ENCODE assay signal across 8 cellular contexts in genomic region chr9:130240410-130241197, GRCh38. TPM values are rescaled to one million over a fixed set of nuclear protein-coding genes. Genes with fewer than 3 reads are reported as not detected.
DNase-seq lines count a peak whose midpoint lies in the region; ATAC-seq, FAIRE-seq and TF ChIP-seq lines count a peak whose summit lies in the region.

No MANE protein-coding gene starts in this region.

- H4K20me1 ChIP-seq in PC-9 (ENCODE audit: insufficient read depth), result no peaks in the 10 kb centered on the region
- 0 out of 2 replicates have a peak, but pooled peaks cover 3% of the 10 kb centered on the region for H4K20me1 ChIP-seq in K562 (replicated peaks; ENCODE audit: control insufficient read depth, insufficient read depth, low read length)

- no peak overlapping the region for H3K4me3 ChIP-seq in PC-9
- H3K4me3 ChIP-seq in K562, result no peak overlapping the region

- in situ Hi-C loops in K562 (cut with MboI), result no loop called here

- no peak for TF ChIP-seq CTCF in PC-9 (conservative IDR thresholded peaks at IDR 0.05)
- TF ChIP-seq CTCF in K562 (IDR thresholded peaks at IDR 0.05 in 2 of 3, conservative IDR thresholded peaks at IDR 0.05 in 1 of 3; ENCODE audit: insufficient read depth in 2 of 3, low read depth in 1 of 3, low read length in 3 of 3), result no peak

- no peaks in the 10 kb centered on the region for H3K9me2 ChIP-seq in PC-9 (ENCODE audit: insufficient read depth)

- POLR2A ChIA-PET in PC-9 (lab: Charles Lee; ENCODE audit: unreplicated experiment) (interaction anchor here (0.6 to 0.7 kb wide), 2 partner anchors 7 to 187 kb away, joined by 6 to 18 read pairs; no protein-coding TSS in a partner anchor), K562 (lab: Yijun Ruan, JAX) (interaction anchor here (0.5 to 0.9 kb wide), 3 partner anchors 11 to 62 kb away, joined by 4 read pairs; no protein-coding TSS in a partner anchor)

- TF ChIP-seq POLR2A in K562 (conservative IDR thresholded peaks at IDR 0.05), result no peak

- H3K27me3 ChIP-seq in PC-9 (ENCODE audit: insufficient read depth, low read depth) (no peaks in the 10 kb centered on the region), K562 (ENCODE audit: control insufficient read depth in 2 of 2, insufficient read depth in 2 of 2, low read length in 2 of 2) (no peaks in the 10 kb centered on the region)

- ATAC-seq in activated T-cell treated with anti-CD3 and anti-CD28 coated beads, Interleukin-2, amount 50 U/mL, for 4 hours, result peak; percentile 27 to 33
- ATAC-seq in K562, result peak; percentile 91

- H3K27ac ChIP-seq in PC-9 (no peak overlapping the region), K562 (ENCODE audit: extremely low read depth, low read depth, low read length) (no peak overlapping the region)

- BruUV-seq in PC-9 (replicated peaks; lab: Mats Ljungman, UMichigan), result no TSS peak
- no TSS peak for BruUV-seq in K562 (replicated peaks; lab: Mats Ljungman, UMichigan)

- intact Hi-C loops in PC-9 (cut with micrococcal nuclease; ENCODE audit: unreplicated experiment) (loop anchor here (1.0 to 5.0 kb wide), 4 partner anchors 108 to 441 kb away; no protein-coding TSS in a partner anchor), K562 (cut with micrococcal nuclease) (loop anchor here (10.0 kb wide), 1 partner anchor 104 kb away; no protein-coding TSS in a partner anchor)

- no peaks in the 10 kb centered on the region for H3K36me3 Mint-ChIP-seq in activated T-cell treated with anti-CD3 and anti-CD28 coated beads, Interleukin-2, amount 50 U/mL, for 4 hours (ENCODE audit: insufficient read depth)

- CTCF ChIA-PET in PC-9 (lab: Charles Lee), result interaction anchor here (0.9 to 1.5 kb wide), 4 partner anchors 14 to 442 kb away, joined by 3 to 4 read pairs (median 4); no protein-coding TSS in a partner anchor
- CTCF ChIA-PET in K562 (lab: Yijun Ruan, JAX; ENCODE audit: low intra/inter-chr PET ratio), result interaction anchor here (0.6 to 1.0 kb wide), 2 partner anchors 134 to 156 kb away, joined by 3 read pairs; no protein-coding TSS in a partner anchor

- H3K27me3 Mint-ChIP-seq in activated T-cell treated with anti-CD3 and anti-CD28 coated beads, Interleukin-2, amount 50 U/mL, for 4 hours (ENCODE audit: low read depth), result no peaks in the 10 kb centered on the region

- peaks cover 29% of the 10 kb centered on the region for H3K4me1 Mint-ChIP-seq in activated T-cell treated with anti-CD3 and anti-CD28 coated beads, Interleukin-2, amount 50 U/mL, for 4 hours (ENCODE audit: low read depth)

- peaks cover 5% of the 10 kb centered on the region; the same call in 1 of the 2 replicates for H3F3A ChIP-seq in PC-9 (ENCODE audit: insufficient read depth, low read depth)

- no peak for DNase-seq in activated T-cell treated with anti-CD3 and anti-CD28 coated beads, Interleukin-2, amount 50 U/mL, for 4 hours
- DNase-seq in activated T-cell treated with anti-CD3 and anti-CD28 coated beads, Interleukin-2, amount 50 U/mL, for 1 hour, result no peak
- DNase-seq in Kasumi-1 (lab: John Stamatoyannopoulos, UW) (peak; percentile 83 to 86), PC-9 (peak; percentile 55 to 61), K562 (ENCODE audit: extremely low read depth in 1 of 4, low spot score in 3 of 4) (peak; percentile 75 to 86 (median 76)), iPS-NIHi7 (ENCODE audit: extremely low spot score) (peak; percentile 72), GM19240 (ENCODE audit: insufficient read length, low spot score) (no peak)
- peak; percentile 56 for DNase-seq in stimulated activated CD8-positive, alpha-beta memory T cell treated with anti-CD3 and anti-CD28 coated beads, Interleukin-4, amount 100 ng/mL, for 48 hours

- no peak overlapping the region for H3K4me3 Mint-ChIP-seq in activated T-cell treated with anti-CD3 and anti-CD28 coated beads, Interleukin-2, amount 50 U/mL, for 4 hours

- H3K4me1 ChIP-seq in PC-9 (replicated peaks; ENCODE audit: insufficient read depth), result no peaks in the 10 kb centered on the region
- H3K4me1 ChIP-seq in K562 (replicated peaks in 1 of 2; ENCODE audit: control insufficient read depth in 2 of 2, insufficient read depth in 2 of 2, low read length in 2 of 2), result peaks cover 27 to 34% of the 10 kb centered on the region in 2 experiments

- H3K4me2 ChIP-seq in PC-9, result no peak overlapping the region
- peak overlapping the region; percentile 28; the same call in 1 of the 2 replicates for H3K4me2 ChIP-seq in K562 (ENCODE audit: insufficient read depth, low read length)

- no peaks in the 10 kb centered on the region for H3K79me2 ChIP-seq in PC-9 (ENCODE audit: low read depth)
- no peaks in the 10 kb centered on the region for H3K79me2 ChIP-seq in K562 (ENCODE audit: control insufficient read depth, insufficient read depth, low read length)

- no peaks in the 10 kb centered on the region for H3K9me3 ChIP-seq in PC-9 (ENCODE audit: insufficient read depth, low read depth)
- H3K9me3 ChIP-seq in K562 (replicated peaks; ENCODE audit: control insufficient read depth, insufficient read depth, low read depth, low read length), result no peaks in the 10 kb centered on the region; the same call in 1 of the 2 replicates

- H3K36me3 ChIP-seq in PC-9 (ENCODE audit: low read depth) (no peaks in the 10 kb centered on the region), K562 (ENCODE audit: control insufficient read depth, insufficient read depth, low read length) (no peaks in the 10 kb centered on the region)

- no peak for TF ChIP-seq EP300 in K562 (IDR thresholded peaks at IDR 0.05; ENCODE audit: low read length)

- FAIRE-seq in K562 (lab: Jason Lieb, UNC), result peak; percentile 99

- H2AFZ ChIP-seq in PC-9, result peak overlapping the region; percentile 64; the same call in 1 of the 2 replicates
- H2AFZ ChIP-seq in K562 (ENCODE audit: low read depth, low read length), result peak overlapping the region; percentile 96

- no peak overlapping the region for H3K9ac ChIP-seq in K562 (ENCODE audit: insufficient read depth in 1 of 2, low read depth in 2 of 2, low read length in 2 of 2)

- WGBS in K562 (ENCODE audit: insufficient coverage, low coverage, missing lambda C conversion rate), result 50% methylated on average over 4 of the region's 5 CpGs

- no peak for TF ChIP-seq RAD21 in K562 (CRISPR knock-in tag; conservative IDR thresholded peaks at IDR 0.05 in 1 of 2, IDR thresholded peaks at IDR 0.05 in 1 of 2)

- H3K9me3 Mint-ChIP-seq in activated T-cell treated with anti-CD3 and anti-CD28 coated beads, Interleukin-2, amount 50 U/mL, for 4 hours, result no peaks in the 10 kb centered on the region

- H3K9me1 ChIP-seq in K562 (ENCODE audit: control insufficient read depth, insufficient read depth, low read length), result no peaks in the 10 kb centered on the region

TF ChIP-seq in K562, 482 proteins besides CTCF, POLR2A, EP300 and RAD21 (continues in another document):
- TF ChIP-seq KLF1 (tag; IDR thresholded peaks at IDR 0.05) (no peak), CBFA2T2 (conservative IDR thresholded peaks at IDR 0.05) (peak; percentile 70), PATZ1 (CRISPR knock-in tag; IDR thresholded peaks at IDR 0.05; ENCODE audit: borderline replicate concordance) (no peak), NR2C2 (CRISPR knock-in tag; IDR thresholded peaks at IDR 0.05) (no peak), NR2C2 (tag; IDR thresholded peaks at IDR 0.05) (peak; percentile 38; the same call in 1 of the 2 replicates), PHF20 (IDR thresholded peaks at IDR 0.05; ENCODE audit: partially characterized antibody) (peak; percentile 54), MAFG (tag; conservative IDR thresholded peaks at IDR 0.05) (0 out of 2 replicates have a peak, but pooled peaks have one; percentile 9), STAG1 (CRISPR knock-in tag; IDR thresholded peaks at IDR 0.05; ENCODE audit: borderline replicate concordance) (no peak), XRCC4 (IDR thresholded peaks at IDR 0.05; ENCODE audit: extremely low read depth, insufficient read depth, insufficient read length) (no peak), HNRNPLL (IDR thresholded peaks at IDR 0.05; ENCODE audit: low read depth, low read length, poor library complexity, severe bottlenecking) (no peak)

RNA-seq across cellular contexts. Expression of gene HMCN2, which starts 25.0 kb away (rescaled TPM):
- total RNA-seq in activated T-cell treated with anti-CD3 and anti-CD28 coated beads, Interleukin-2, amount 50 U/mL, for 4 hours, result under 1 TPM in 2 of 3 donors, not detected in 1; 0.03 to 0.05 TPM
- total RNA-seq in PC-9 (2021) (1.6 and 3.1 TPM in 2 replicates), K562 (2014; rRNA removed) (not detected in 2 replicates), K562 (2014; rRNA removed; fragmentation: Illumina TruSeq; extraction: Trizol) (not detected in 2 replicates), K562 (2015; rRNA removed; fragmentation: Illumina TruSeq; extraction: Trizol) (not detected in 2 replicates), K562 (2021) (0.02 TPM in 1 of 2 replicates, not detected in the other)
- 0.28 TPM in 1 of 2 replicates, not detected in the other for total RNA-seq in K562 (2011; cell fraction: chromatin; rRNA removed; ENCODE audit: low replicate concordance)
- total RNA-seq in K562 (2011; cell fraction: nucleolus; rRNA removed), result 0.13 and 0.17 TPM in 2 replicates
- total RNA-seq in K562 (2011; cell fraction: nucleoplasm; rRNA removed), result 0.15 TPM in 1 of 2 replicates, not detected in the other
- polyA plus RNA-seq in K562 (2011; rRNA removed) (0.01 TPM in 1 of 2 replicates, not detected in the other), K562 (2014; fragmentation: Illumina TruSeq; extraction: Trizol) (not detected in 2 replicates), K562 (2014; fragmentation: Nextera tagmentation; extraction: Ambion mirVana) (not detected), K562 (2014; rRNA removed) (0.01 TPM in 1 of 2 replicates, not detected in the other)
- polyA plus RNA-seq in K562 (2011; cell fraction: cytosol; rRNA removed), result 0.03 TPM in 2 replicates
- 0.06 and 0.17 TPM in 2 replicates for polyA plus RNA-seq in K562 (2011; cell fraction: nucleus; rRNA removed)
- 0.01 TPM in 1 of 2 replicates, not detected in the other for polyA plus RNA-seq in K562 (2012)
- polyA minus RNA-seq in K562 (2011; rRNA and poly(A)+ RNA removed), result 0.09 TPM in 1 of 2 replicates, not detected in the other
- polyA minus RNA-seq in K562 (2011; cell fraction: cytosol; rRNA and poly(A)+ RNA removed), result not detected in 2 replicates
- polyA minus RNA-seq in K562 (2011; cell fraction: nucleus; rRNA and poly(A)+ RNA removed), result under 0.01 TPM in 1 of 2 replicates, not detected in the other

Comparison
In these comparisons a context has a peak if more than half of its experiments do, and no peak if none do; other contexts are left out.
1. DNase-seq: peak in Kasumi-1 (2 of 2), PC-9 (2 of 2), K562 (4 of 4), iPS-NIHi7 (single experiment) and stimulated activated CD8-positive, alpha-beta memory T cell treated with anti-CD3 and anti-CD28 coated beads, Interleukin-4, amount 100 ng/mL, for 48 hours (single experiment); none in activated T-cell treated with anti-CD3 and anti-CD28 coated beads, Interleukin-2, amount 50 U/mL, for 4 hours (single experiment), activated T-cell treated with anti-CD3 and anti-CD28 coated beads, Interleukin-2, amount 50 U/mL, for 1 hour (single experiment) and GM19240 (single experiment).